In the genomic region with DNA sequence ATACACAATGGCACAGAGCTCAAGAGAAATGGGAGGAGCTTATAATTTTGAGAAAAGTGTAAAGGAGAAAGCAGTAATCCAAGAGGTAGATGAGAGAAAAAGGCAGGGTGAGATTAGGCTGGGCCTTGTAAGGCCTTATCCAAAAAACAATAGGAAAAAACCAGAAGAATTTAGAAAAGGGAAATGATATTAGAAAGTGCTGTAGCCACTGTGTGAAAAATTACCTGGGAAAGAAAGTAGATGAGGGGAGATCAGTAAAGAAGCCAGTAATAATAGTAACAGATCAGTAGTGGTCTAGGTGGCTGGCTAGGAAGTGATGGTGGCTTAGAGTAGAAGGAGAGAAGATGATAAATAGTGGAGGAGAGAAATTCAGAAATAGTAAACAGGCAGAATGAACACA, we compare ENCODE assay signal across 15 cellular contexts.
DNase-seq lines count a peak whose midpoint lies in the region; ATAC-seq and TF ChIP-seq lines count a peak whose summit lies in the region.
"Had no signal": no experiment of that assay in that cellular context is flagged by ENCODE, and none has a peak within 500 bp of the region (broad histone marks: within the 10 kb centered on the region; RNA-seq: fewer than 3 reads in every experiment).

No MANE protein-coding gene starts in this region.

- H3K27me3 Mint-ChIP-seq in activated CD8-positive, alpha-beta memory T cell treated with anti-CD3 and anti-CD28 coated beads, Interleukin-2, amount 10 ng/mL, durations not matched to agents 7 days and 5 days, result no peaks in the 10 kb centered on the region

- H3K4me1 Mint-ChIP-seq in activated CD8-positive, alpha-beta memory T cell treated with anti-CD3 and anti-CD28 coated beads, Interleukin-2, amount 10 ng/mL, durations not matched to agents 7 days and 5 days, result peaks cover 22% of the 10 kb centered on the region
- H3K4me1 Mint-ChIP-seq: H9 had no signal

- no peak for DNase-seq in activated CD8-positive, alpha-beta memory T cell treated with anti-CD3 and anti-CD28 coated beads, Interleukin-2, amount 10 ng/mL, durations not matched to agents 7 days and 5 days
- no peak for DNase-seq in activated CD8-positive, alpha-beta memory T cell treated with anti-CD3 and anti-CD28 coated beads, Interleukin-2, amount 50 U/mL, for 48 hours
- DNase-seq in RWPE2 (ENCODE audit: low spot score), result no peak
- peak; percentile 15 for DNase-seq in dermis blood vessel endothelial cell
- no peak for DNase-seq in retina
- DNase-seq in NCI-H446 (lab: John Stamatoyannopoulos, UW), result no peak
- DNase-seq in NCI-H774 (lab: John Stamatoyannopoulos, UW), result no peak
- DNase-seq: H9, Kasumi-1, kidney, mesendoderm, NCI-H1092 treated with DMSO at 0.1 percent for 48 hours had no signal

- no peaks in the 10 kb centered on the region for H3K9me3 Mint-ChIP-seq in activated CD8-positive, alpha-beta memory T cell treated with anti-CD3 and anti-CD28 coated beads, Interleukin-2, amount 10 ng/mL, durations not matched to agents 7 days and 5 days (ENCODE audit: low read depth)
- H3K9me3 Mint-ChIP-seq: H9 had no signal

- H3K4me1 ChIP-seq in RWPE2 (ENCODE audit: insufficient read depth, poor library complexity, severe bottlenecking), result peaks cover 22% of the 10 kb centered on the region
- H3K4me1 ChIP-seq in neutrophil (ENCODE audit: control insufficient read depth in 1 of 2, insufficient read depth in 1 of 2, low read depth in 1 of 2, low read length in 1 of 2), result peaks cover 2 to 4% of the 10 kb centered on the region in 2 experiments
- H3K4me1 ChIP-seq: right atrium auricular region, uterus had no signal

- H3K27ac Mint-ChIP-seq in activated CD8-positive, alpha-beta memory T cell treated with anti-CD3 and anti-CD28 coated beads, Interleukin-2, amount 10 ng/mL, durations not matched to agents 7 days and 5 days, result peak overlapping the region; percentile 38
- H3K27ac Mint-ChIP-seq: H9 had no signal

- H3K4me3 ChIP-seq in RWPE2 (ENCODE audit: severe bottlenecking), result no peak overlapping the region
- no peak overlapping the region for H3K4me3 ChIP-seq in neutrophil (ENCODE audit: low read depth in 1 of 2, low read length in 1 of 2)
- H3K4me3 ChIP-seq: right atrium auricular region, uterus had no signal

- H3K9me3 ChIP-seq in RWPE2 (ENCODE audit: severe bottlenecking) (no peaks in the 10 kb centered on the region), neutrophil (no peaks in the 10 kb centered on the region)
- H3K9me3 ChIP-seq: right atrium auricular region, uterus had no signal

- CTCF ChIA-PET in activated CD8-positive, alpha-beta memory T cell treated with anti-CD3 and anti-CD28 coated beads, Interleukin-2, amount 10 ng/mL, durations not matched to agents 7 days and 5 days (lab: Charles Lee), result no interaction called here

- H3K4me3 Mint-ChIP-seq in activated CD8-positive, alpha-beta memory T cell treated with anti-CD3 and anti-CD28 coated beads, Interleukin-2, amount 10 ng/mL, durations not matched to agents 7 days and 5 days, result no peak overlapping the region
- H3K4me3 Mint-ChIP-seq: H9 had no signal

- peaks cover 77% of the 10 kb centered on the region for H3K36me3 ChIP-seq in RWPE2 (ENCODE audit: low read depth)
- peaks cover 83% of the 10 kb centered on the region for H3K36me3 ChIP-seq in neutrophil
- H3K36me3 ChIP-seq: uterus had no signal

- H3K36me3 Mint-ChIP-seq in activated CD8-positive, alpha-beta memory T cell treated with anti-CD3 and anti-CD28 coated beads, Interleukin-2, amount 10 ng/mL, durations not matched to agents 7 days and 5 days, result peaks cover 54% of the 10 kb centered on the region

- no peaks in the 10 kb centered on the region for H3K27me3 ChIP-seq in RWPE2 (ENCODE audit: insufficient read depth, poor library complexity, severe bottlenecking)
- H3K27me3 ChIP-seq in neutrophil, result no peaks in the 10 kb centered on the region
- H3K27me3 ChIP-seq: right atrium auricular region, uterus had no signal

- ATAC-seq in activated CD8-positive, alpha-beta memory T cell treated with anti-CD3 and anti-CD28 coated beads, Interleukin-2, amount 10 ng/mL, durations not matched to agents 7 days and 5 days, result no peak
- no peak for ATAC-seq in RWPE2 (ENCODE audit: low read depth)

- no peak for TF ChIP-seq CTCF in RWPE2 (IDR thresholded peaks at IDR 0.05; ENCODE audit: poor library complexity, severe bottlenecking)
- no peak for TF ChIP-seq CTCF in neutrophil (IDR thresholded peaks at IDR 0.05)

- H3K27ac ChIP-seq in RWPE2 (ENCODE audit: poor library complexity, severe bottlenecking) (peak overlapping the region; percentile 62), neutrophil (peak overlapping the region; percentile 48)
- H3K27ac ChIP-seq: right atrium auricular region, uterus had no signal
